ENCODE assay signal across 16 cellular contexts in genomic region chr20:19734811-19735210, GRCh38. TPM values are rescaled to one million over a fixed set of nuclear protein-coding genes. Genes with fewer than 3 reads are reported as not detected.
A peak's percentile ranks its signal among the peaks of the same experiment; 100 is the strongest.
DNase-seq lines count a peak whose midpoint lies in the region; ATAC-seq, FAIRE-seq and TF ChIP-seq lines count a peak whose summit lies in the region.
"Had no signal": no experiment of that assay in that cellular context is flagged by ENCODE, and none has a peak within 500 bp of the region (broad histone marks: within the 10 kb centered on the region; RNA-seq: fewer than 3 reads in every experiment).

No MANE protein-coding gene starts in this region.

- H3K56ac ChIP-seq in IMR-90 (ENCODE audit: extremely low read depth, insufficient read depth, low read length): no peak overlapping the region

- no peak overlapping the region for H4K91ac ChIP-seq in IMR-90 (ENCODE audit: insufficient read depth, low read depth, low read length)

- H3K4me1 Mint-ChIP-seq in stimulated activated memory B cell treated with anti-CD40 and anti-IgM and Interleukin-4, amounts not matched to agents 10 μg/mL and 1 μg/mL and 100 μg/mL, for 72 hours: peaks cover 14% of the 10 kb centered on the region
- peaks cover 0 to 4% of the 10 kb centered on the region in 2 donors for H3K4me1 Mint-ChIP-seq in natural killer cell
- H3K4me1 Mint-ChIP-seq: activated CD4-positive, alpha-beta T cell treated with anti-CD3 and anti-CD28 coated beads, Interleukin-2, amount 10 ng/mL, durations not matched to agents 24 days and 14 days; activated naive CD4-positive, alpha-beta T cell treated with anti-CD3 and anti-CD28 coated beads, Interleukin-2, amount 50 U/mL, for 24 hours had no signal

- no peak overlapping the region; the same call in 2 of the 3 replicates for H2BK15ac ChIP-seq in IMR-90 (ENCODE audit: low read depth, low read length)

- no peak overlapping the region for H2BK20ac ChIP-seq in IMR-90 (ENCODE audit: low read depth, low read length)

- H3K4me2 ChIP-seq in IMR-90 (ENCODE audit: low read depth, low read length) (no peak overlapping the region), keratinocyte (ENCODE audit: control insufficient read depth, extremely low read depth, insufficient read depth, low read depth, low read length) (no peak overlapping the region)

- no peak overlapping the region for H3K4me3 ChIP-seq in IMR-90 (ENCODE audit: insufficient read depth, low read depth, low read length)
- no peak overlapping the region for H3K4me3 ChIP-seq in coronary artery
- no peak overlapping the region for H3K4me3 ChIP-seq in keratinocyte (ENCODE audit: control insufficient read depth in 2 of 3, extremely low read depth in 1 of 3, insufficient read depth in 2 of 3, low read depth in 1 of 3, low read length in 3 of 3)
- H3K4me3 ChIP-seq: pancreas had no signal

- no peak for TF ChIP-seq RAD21 in IMR-90 (IDR thresholded peaks at IDR 0.05; ENCODE audit: low read length)

- no peak overlapping the region for H2AK9ac ChIP-seq in IMR-90 (replicated peaks; ENCODE audit: low read depth, low read length, poor library complexity)

- H3K4me3 Mint-ChIP-seq in stimulated activated memory B cell treated with anti-CD40 and anti-IgM and Interleukin-4, amounts not matched to agents 10 μg/mL and 1 μg/mL and 100 μg/mL, for 72 hours: no peak overlapping the region
- H3K4me3 Mint-ChIP-seq in natural killer cell: no peak overlapping the region
- H3K4me3 Mint-ChIP-seq: activated CD4-positive, alpha-beta T cell treated with anti-CD3 and anti-CD28 coated beads, Interleukin-2, amount 10 ng/mL, durations not matched to agents 24 days and 14 days; activated naive CD4-positive, alpha-beta T cell treated with anti-CD3 and anti-CD28 coated beads, Interleukin-2, amount 50 U/mL, for 24 hours had no signal

- H2AK5ac ChIP-seq in IMR-90 (ENCODE audit: low read depth, low read length): peak overlapping the region; percentile 24; the same call in 1 of the 2 replicates

- H3K9me3 ChIP-seq in IMR-90 (ENCODE audit: control insufficient read depth, insufficient read depth, low read length) (no peaks in the 10 kb centered on the region), keratinocyte (ENCODE audit: control insufficient read depth, low read depth, low read length) (no peaks in the 10 kb centered on the region)
- H3K9me3 ChIP-seq: pancreas had no signal

- POLR2A ChIA-PET in IMR-90 (lab: Charles Lee; ENCODE audit: unreplicated experiment): no interaction called here

- H3K9ac ChIP-seq in IMR-90 (ENCODE audit: low read depth, low read length) (no peak overlapping the region), keratinocyte (ENCODE audit: control insufficient read depth, extremely low read depth, insufficient read depth, low read length) (no peak overlapping the region)

- no peak overlapping the region for H3K4ac ChIP-seq in IMR-90 (ENCODE audit: low read depth, low read length)

- no peak overlapping the region for H3K23ac ChIP-seq in IMR-90 (ENCODE audit: low read depth, low read length)

- H3K27ac Mint-ChIP-seq in stimulated activated memory B cell treated with anti-CD40 and anti-IgM and Interleukin-4, amounts not matched to agents 10 μg/mL and 1 μg/mL and 100 μg/mL, for 72 hours: peak overlapping the region; percentile 63
- H3K27ac Mint-ChIP-seq in natural killer cell: no peak overlapping the region
- H3K27ac Mint-ChIP-seq: activated CD4-positive, alpha-beta T cell treated with anti-CD3 and anti-CD28 coated beads, Interleukin-2, amount 10 ng/mL, durations not matched to agents 24 days and 14 days; activated naive CD4-positive, alpha-beta T cell treated with anti-CD3 and anti-CD28 coated beads, Interleukin-2, amount 50 U/mL, for 24 hours had no signal

- no peak overlapping the region for H3K14ac ChIP-seq in IMR-90 (replicated peaks; ENCODE audit: low read depth, low read length)

- TF ChIP-seq CTCF in IMR-90 (conservative IDR thresholded peaks at IDR 0.05; ENCODE audit: low read depth, low read length) (no peak), coronary artery (IDR thresholded peaks at IDR 0.05) (no peak), keratinocyte (optimal IDR thresholded peaks at IDR 0.05 in 1 of 3, IDR thresholded peaks at IDR 0.05 in 1 of 3, conservative IDR thresholded peaks at IDR 0.05 in 1 of 3; ENCODE audit: extremely low read depth in 1 of 3, insufficient read depth in 2 of 3, low read length in 3 of 3) (no peak), natural killer cell (IDR thresholded peaks at IDR 0.05) (no peak)

- BruUV-seq in IMR-90 (replicated peaks; lab: Mats Ljungman, UMichigan): no TSS peak

- intact Hi-C loops in IMR-90 (cut with micrococcal nuclease): no loop called here
- intact Hi-C loops in natural killer cell (cut with micrococcal nuclease): no loop called here

- CTCF ChIA-PET in IMR-90 (lab: Yijun Ruan, JAX): no interaction called here

- no peaks in the 10 kb centered on the region for H3K27me3 Mint-ChIP-seq in stimulated activated memory B cell treated with anti-CD40 and anti-IgM and Interleukin-4, amounts not matched to agents 10 μg/mL and 1 μg/mL and 100 μg/mL, for 72 hours
- H3K27me3 Mint-ChIP-seq in natural killer cell (ENCODE audit: low read depth in 2 of 2): no peaks in the 10 kb centered on the region
- H3K27me3 Mint-ChIP-seq: activated CD4-positive, alpha-beta T cell treated with anti-CD3 and anti-CD28 coated beads, Interleukin-2, amount 10 ng/mL, durations not matched to agents 24 days and 14 days; activated naive CD4-positive, alpha-beta T cell treated with anti-CD3 and anti-CD28 coated beads, Interleukin-2, amount 50 U/mL, for 24 hours had no signal

- H3K79me1 ChIP-seq in IMR-90 (ENCODE audit: low read depth in 1 of 2, low read length in 2 of 2): no peaks in the 10 kb centered on the region

- 0 out of 2 replicates have a peak, but pooled peaks cover 4% of the 10 kb centered on the region for H3K9me1 ChIP-seq in IMR-90 (ENCODE audit: insufficient read depth, low read length)
- H3K9me1 ChIP-seq in keratinocyte (ENCODE audit: control insufficient read depth, extremely low read depth, insufficient read depth, low read length): no peaks in the 10 kb centered on the region

- H3K27me3 ChIP-seq in IMR-90 (ENCODE audit: control insufficient read depth, insufficient read depth, low read length) (no peaks in the 10 kb centered on the region), keratinocyte (ENCODE audit: control insufficient read depth, extremely low read depth, insufficient read depth, low read length) (no peaks in the 10 kb centered on the region)
- H3K27me3 ChIP-seq: pancreas had no signal

- dilution Hi-C loops in IMR-90 (cut with HindIII; ENCODE audit: low sequenced_read_pairs, unreplicated experiment) (no loop called here), keratinocyte (cut with MboI; ENCODE audit: extremely low pct_ligation_motif_present, low sequenced_read_pairs) (no loop called here)

- ATAC-seq in IMR-90 (ENCODE audit: low read depth) (no peak), natural killer cell (no peak)
- no peak for ATAC-seq in stimulated activated memory B cell treated with anti-CD40 and anti-IgM and Interleukin-4, amounts not matched to agents 10 μg/mL and 1 μg/mL and 100 μg/mL, for 72 hours

- no peaks in the 10 kb centered on the region for H3K36me3 Mint-ChIP-seq in stimulated activated memory B cell treated with anti-CD40 and anti-IgM and Interleukin-4, amounts not matched to agents 10 μg/mL and 1 μg/mL and 100 μg/mL, for 72 hours
- no peaks in the 10 kb centered on the region for H3K36me3 Mint-ChIP-seq in natural killer cell
- H3K36me3 Mint-ChIP-seq: activated naive CD4-positive, alpha-beta T cell treated with anti-CD3 and anti-CD28 coated beads, Interleukin-2, amount 50 U/mL, for 24 hours had no signal

- no peak for FAIRE-seq in keratinocyte (lab: Jason Lieb, UNC)
- FAIRE-seq: frontal cortex, pancreas had no signal

- H4K8ac ChIP-seq in IMR-90 (ENCODE audit: low read depth in 2 of 2, low read length in 2 of 2): no peak overlapping the region; a peak in 1 of 4 replicates

- no peaks in the 10 kb centered on the region for H4K20me1 ChIP-seq in IMR-90 (ENCODE audit: insufficient read depth, low read length)
- H4K20me1 ChIP-seq in keratinocyte (ENCODE audit: control insufficient read depth, extremely low read depth, insufficient read depth, low read length): no peaks in the 10 kb centered on the region

- no peak overlapping the region for H2BK5ac ChIP-seq in IMR-90 (ENCODE audit: low read depth, low read length, poor library complexity, severe bottlenecking)

- no peak overlapping the region for H2BK120ac ChIP-seq in IMR-90 (ENCODE audit: low read depth, low read length)

- H3K36me3 ChIP-seq in IMR-90 (ENCODE audit: control insufficient read depth, insufficient read depth, low read length): no peaks in the 10 kb centered on the region
- no peaks in the 10 kb centered on the region for H3K36me3 ChIP-seq in keratinocyte (ENCODE audit: control insufficient read depth in 2 of 2, extremely low read depth in 1 of 2, insufficient read depth in 2 of 2, low read length in 2 of 2)
- H3K36me3 ChIP-seq: pancreas had no signal

- WGBS in IMR-90 (ENCODE audit: extremely low coverage in 2 of 2, insufficient read length in 1 of 2), 2 experiments: 100% methylated on average over 1 of the region's 1 CpG; no CpG with 5 or more reads in 1 of the 2 experiments

- H3K4me1 ChIP-seq in IMR-90 (ENCODE audit: control insufficient read depth, insufficient read depth, low read length) (peaks cover 4% of the 10 kb centered on the region), keratinocyte (ENCODE audit: control insufficient read depth, extremely low read depth, insufficient read depth, low read length) (peaks cover 25% of the 10 kb centered on the region)

- H3K79me2 ChIP-seq in keratinocyte (ENCODE audit: control insufficient read depth, insufficient read depth, low read length): no peaks in the 10 kb centered on the region

- H3K27ac ChIP-seq in IMR-90 (ENCODE audit: insufficient read depth, low read length) (no peak overlapping the region), coronary artery (peak overlapping the region; percentile 31 to 36), keratinocyte (ENCODE audit: control insufficient read depth, insufficient read depth, low read length) (peak overlapping the region; percentile 88)
- H3K27ac ChIP-seq: C4-2B, pancreas had no signal

- TF ChIP-seq POLR2A in IMR-90 (IDR thresholded peaks at IDR 0.05; ENCODE audit: low read depth, low read length): no peak

- in situ Hi-C loops in IMR-90 (cut with MboI; ENCODE audit: low sequenced_read_pairs): no loop called here

- H4K5ac ChIP-seq in IMR-90 (ENCODE audit: low read depth, low read length): no peak overlapping the region

- H3K9me3 Mint-ChIP-seq in stimulated activated memory B cell treated with anti-CD40 and anti-IgM and Interleukin-4, amounts not matched to agents 10 μg/mL and 1 μg/mL and 100 μg/mL, for 72 hours: no peaks in the 10 kb centered on the region
- H3K9me3 Mint-ChIP-seq in natural killer cell: no peaks in the 10 kb centered on the region
- H3K9me3 Mint-ChIP-seq: activated CD4-positive, alpha-beta T cell treated with anti-CD3 and anti-CD28 coated beads, Interleukin-2, amount 10 ng/mL, durations not matched to agents 24 days and 14 days; activated naive CD4-positive, alpha-beta T cell treated with anti-CD3 and anti-CD28 coated beads, Interleukin-2, amount 50 U/mL, for 24 hours had no signal

- H2AFZ ChIP-seq in IMR-90 (replicated peaks; ENCODE audit: low read length, poor library complexity) (no peak overlapping the region), keratinocyte (ENCODE audit: control insufficient read depth, low read length) (no peak overlapping the region)

- DNase-seq in IMR-90 (no peak), coronary artery (ENCODE audit: low spot score) (peak; percentile 4), keratinocyte (ENCODE audit: low read depth, low spot score) (no peak), natural killer cell (no peak), UCSD-AML1 (lab: John Stamatoyannopoulos, UW; ENCODE audit: unreplicated experiment) (no peak), cerebellum (ENCODE audit: low spot score) (no peak), DMS114 treated with DMSO at 0.1 percent for 48 hours (lab: John Stamatoyannopoulos, UW; ENCODE audit: unreplicated experiment) (no peak)
- DNase-seq: activated CD4-positive, alpha-beta T cell treated with anti-CD3 and anti-CD28 coated beads, Interleukin-2, amount 10 ng/mL, durations not matched to agents 24 days and 14 days; effector memory CD4-positive, alpha-beta T cell; NCI-H1105; SIG-M5 had no signal

- no peak overlapping the region for H3K18ac ChIP-seq in IMR-90 (ENCODE audit: low read depth, low read length)

RNA-seq across cellular contexts. Expression of gene RIN2, which starts 23.2 kb away (rescaled TPM):
- total RNA-seq in IMR-90 (2012; rRNA removed) (61.4 and 72.2 TPM in 2 replicates), natural killer cell (1 to 10 TPM in 2 of 3 donors, under 1 TPM in 1; 0.72 to 2.7 (median 2.7) TPM), cerebellum (37.4 TPM)
- polyA plus RNA-seq in IMR-90 (2012; rRNA removed) (16.1 and 16.8 TPM in 2 replicates), keratinocyte (40.1 to 51.9 TPM (median 41.2 TPM) in 3 replicates)
- 7.9 and 9.9 TPM in 2 replicates for polyA plus RNA-seq in IMR-90 (2012; cell fraction: cytosol; rRNA removed)
- 14.3 and 33.4 TPM in 2 replicates for polyA plus RNA-seq in IMR-90 (2012; cell fraction: nucleus; rRNA removed; ENCODE audit: low replicate concordance)
- polyA plus RNA-seq in keratinocyte (2011; ENCODE audit: low read depth): 23.9 TPM
- 24.1 and 30.0 TPM in 2 replicates for polyA plus RNA-seq in keratinocyte (2011; cell fraction: cytosol; rRNA removed)
- polyA plus RNA-seq in keratinocyte (2011; cell fraction: nucleus; rRNA removed): 46.3 and 52.2 TPM in 2 replicates
- 22.9 and 44.3 TPM in 2 replicates for polyA plus RNA-seq in keratinocyte (2012; ENCODE audit: low replicate concordance)
- polyA minus RNA-seq in keratinocyte: 73.2 to 137 TPM (median 135 TPM) in 3 replicates
- 60.0 TPM for polyA minus RNA-seq in keratinocyte (2011; cell fraction: cytosol; rRNA and poly(A)+ RNA removed)
- polyA minus RNA-seq in keratinocyte (2011; cell fraction: nucleus; rRNA and poly(A)+ RNA removed): 57.0 and 88.8 TPM in 2 replicates
- total RNA-seq: activated CD4-positive, alpha-beta T cell treated with anti-CD3 and anti-CD28 coated beads, Interleukin-2, amount 10 ng/mL, durations not matched to agents 24 days and 14 days had no signal

Comparison
In these comparisons a context has a peak if more than half of its experiments do, and no peak if none do; other contexts are left out.
1. RNA of gene RIN2, which starts 23.2 kb away (total RNA-seq): 61.4 to 72.2 TPM in IMR-90 and 37.4 TPM in cerebellum (single experiment); 0.72 to 2.7 TPM in natural killer cell; every median in the first group is over 10 times any median in the second.